ENCODE assay signal across 1 cellular context in the genomic region with DNA sequence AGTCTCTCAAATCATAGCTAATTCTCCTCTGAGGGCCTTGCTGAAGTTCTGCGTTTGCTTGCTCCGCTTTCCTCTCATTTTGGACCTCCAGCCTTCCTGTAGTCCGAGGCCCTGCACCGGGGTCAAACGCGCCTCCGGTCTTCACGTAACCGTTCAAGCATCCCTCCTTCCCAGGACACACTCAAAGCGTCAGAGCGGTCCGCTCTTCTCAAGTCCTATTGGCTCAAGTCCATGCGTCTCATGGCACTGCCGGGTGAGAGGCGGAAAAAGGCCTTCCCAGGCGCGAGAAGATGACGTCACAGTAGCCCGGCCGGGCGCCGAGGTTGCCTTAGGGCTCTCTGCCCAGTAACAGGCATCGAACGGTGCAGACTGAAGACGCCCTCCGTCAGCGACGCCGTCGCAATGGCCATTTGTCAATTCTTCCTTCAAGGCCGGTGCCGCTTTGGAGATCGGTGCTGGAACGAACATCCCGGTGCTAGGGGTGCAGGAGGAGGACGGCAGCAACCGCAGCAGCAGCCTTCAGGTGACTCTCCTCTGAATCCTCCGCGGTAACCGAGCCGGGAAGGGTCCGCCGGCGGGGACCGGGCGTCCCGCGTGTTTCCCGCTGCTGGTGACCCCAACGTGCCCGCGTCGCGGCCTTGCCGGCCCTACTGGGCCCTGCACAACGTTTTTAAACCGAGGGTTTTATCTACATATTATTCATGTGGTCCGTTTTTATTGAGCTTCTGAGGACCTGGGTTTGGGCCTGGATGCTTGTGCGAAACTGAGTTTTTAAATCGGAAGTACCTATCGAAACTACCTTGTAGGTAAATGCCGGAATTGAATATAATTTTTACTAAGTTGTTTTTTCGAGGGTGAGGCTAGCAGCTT.
TF ChIP-seq lines count a peak whose summit lies in the region.

Gene NUP42 (plus strand): TSS at position 365 of the 870 bp plus-strand sequence. CDS start 38 bp downstream, at position 403.

TF ChIP-seq in WTC11, 78 proteins besides CTCF, POLR2A, EP300 and RAD21 (continued from another document):
- TF ChIP-seq, protein P1, sequence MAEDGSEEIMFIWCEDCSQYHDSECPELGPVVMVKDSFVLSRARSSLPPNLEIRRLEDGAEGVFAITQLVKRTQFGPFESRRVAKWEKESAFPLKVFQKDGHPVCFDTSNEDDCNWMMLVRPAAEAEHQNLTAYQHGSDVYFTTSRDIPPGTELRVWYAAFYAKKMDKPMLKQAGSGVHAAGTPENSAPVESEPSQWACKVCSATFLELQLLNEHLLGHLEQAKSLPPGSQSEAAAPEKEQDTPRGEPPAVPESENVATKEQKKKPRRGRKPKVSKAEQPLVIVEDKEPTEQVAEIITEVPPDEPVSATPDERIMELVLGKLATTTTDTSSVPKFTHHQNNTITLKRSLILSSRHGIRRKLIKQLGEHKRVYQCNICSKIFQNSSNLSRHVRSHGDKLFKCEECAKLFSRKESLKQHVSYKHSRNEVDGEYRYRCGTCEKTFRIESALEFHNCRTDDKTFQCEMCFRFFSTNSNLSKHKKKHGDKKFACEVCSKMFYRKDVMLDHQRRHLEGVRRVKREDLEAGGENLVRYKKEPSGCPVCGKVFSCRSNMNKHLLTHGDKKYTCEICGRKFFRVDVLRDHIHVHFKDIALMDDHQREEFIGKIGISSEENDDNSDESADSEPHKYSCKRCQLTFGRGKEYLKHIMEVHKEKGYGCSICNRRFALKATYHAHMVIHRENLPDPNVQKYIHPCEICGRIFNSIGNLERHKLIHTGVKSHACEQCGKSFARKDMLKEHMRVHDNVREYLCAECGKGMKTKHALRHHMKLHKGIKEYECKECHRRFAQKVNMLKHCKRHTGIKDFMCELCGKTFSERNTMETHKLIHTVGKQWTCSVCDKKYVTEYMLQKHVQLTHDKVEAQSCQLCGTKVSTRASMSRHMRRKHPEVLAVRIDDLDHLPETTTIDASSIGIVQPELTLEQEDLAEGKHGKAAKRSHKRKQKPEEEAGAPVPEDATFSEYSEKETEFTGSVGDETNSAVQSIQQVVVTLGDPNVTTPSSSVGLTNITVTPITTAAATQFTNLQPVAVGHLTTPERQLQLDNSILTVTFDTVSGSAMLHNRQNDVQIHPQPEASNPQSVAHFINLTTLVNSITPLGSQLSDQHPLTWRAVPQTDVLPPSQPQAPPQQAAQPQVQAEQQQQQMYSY (CRISPR knock-in tag; IDR thresholded peaks at IDR 0.05) = no peak
- TF ChIP-seq SMAD3 (CRISPR knock-in tag; IDR thresholded peaks at IDR 0.05; ENCODE audit: borderline replicate concordance) = peak; percentile 73; the same call in 1 of the 2 replicates
- no peak for TF ChIP-seq ZNF317 (CRISPR knock-in tag; IDR thresholded peaks at IDR 0.05; ENCODE audit: borderline replicate concordance, low read depth)
- 0 out of 2 replicates have a peak, but pooled peaks have one; percentile 44 for TF ChIP-seq KAT7 (CRISPR knock-in tag; IDR thresholded peaks at IDR 0.05; ENCODE audit: borderline replicate concordance)
- no peak for TF ChIP-seq NR1H2 (CRISPR knock-in tag; IDR thresholded peaks at IDR 0.05)
- TF ChIP-seq, protein P2, sequence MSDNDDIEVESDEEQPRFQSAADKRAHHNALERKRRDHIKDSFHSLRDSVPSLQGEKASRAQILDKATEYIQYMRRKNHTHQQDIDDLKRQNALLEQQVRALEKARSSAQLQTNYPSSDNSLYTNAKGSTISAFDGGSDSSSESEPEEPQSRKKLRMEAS (CRISPR knock-in tag; IDR thresholded peaks at IDR 0.05) = peak; percentile 91
- TF ChIP-seq ZNF423 (CRISPR knock-in tag; IDR thresholded peaks at IDR 0.05) = no peak
- TF ChIP-seq TEAD1 (CRISPR knock-in tag; IDR thresholded peaks at IDR 0.05) = peak; percentile 79
- peak; percentile 79; the same call in 1 of the 2 replicates for TF ChIP-seq NFE2L1 (CRISPR knock-in tag; IDR thresholded peaks at IDR 0.05)
- TF ChIP-seq FOXP1 (CRISPR knock-in tag; IDR thresholded peaks at IDR 0.05; ENCODE audit: borderline replicate concordance) = peak; percentile 74; the same call in 1 of the 2 replicates
- peak; percentile 99 for TF ChIP-seq CREM (CRISPR knock-in tag; IDR thresholded peaks at IDR 0.05)
- TF ChIP-seq, protein P3, sequence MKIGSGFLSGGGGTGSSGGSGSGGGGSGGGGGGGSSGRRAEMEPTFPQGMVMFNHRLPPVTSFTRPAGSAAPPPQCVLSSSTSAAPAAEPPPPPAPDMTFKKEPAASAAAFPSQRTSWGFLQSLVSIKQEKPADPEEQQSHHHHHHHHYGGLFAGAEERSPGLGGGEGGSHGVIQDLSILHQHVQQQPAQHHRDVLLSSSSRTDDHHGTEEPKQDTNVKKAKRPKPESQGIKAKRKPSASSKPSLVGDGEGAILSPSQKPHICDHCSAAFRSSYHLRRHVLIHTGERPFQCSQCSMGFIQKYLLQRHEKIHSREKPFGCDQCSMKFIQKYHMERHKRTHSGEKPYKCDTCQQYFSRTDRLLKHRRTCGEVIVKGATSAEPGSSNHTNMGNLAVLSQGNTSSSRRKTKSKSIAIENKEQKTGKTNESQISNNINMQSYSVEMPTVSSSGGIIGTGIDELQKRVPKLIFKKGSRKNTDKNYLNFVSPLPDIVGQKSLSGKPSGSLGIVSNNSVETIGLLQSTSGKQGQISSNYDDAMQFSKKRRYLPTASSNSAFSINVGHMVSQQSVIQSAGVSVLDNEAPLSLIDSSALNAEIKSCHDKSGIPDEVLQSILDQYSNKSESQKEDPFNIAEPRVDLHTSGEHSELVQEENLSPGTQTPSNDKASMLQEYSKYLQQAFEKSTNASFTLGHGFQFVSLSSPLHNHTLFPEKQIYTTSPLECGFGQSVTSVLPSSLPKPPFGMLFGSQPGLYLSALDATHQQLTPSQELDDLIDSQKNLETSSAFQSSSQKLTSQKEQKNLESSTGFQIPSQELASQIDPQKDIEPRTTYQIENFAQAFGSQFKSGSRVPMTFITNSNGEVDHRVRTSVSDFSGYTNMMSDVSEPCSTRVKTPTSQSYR (CRISPR knock-in tag; IDR thresholded peaks at IDR 0.05) = 0 out of 2 replicates have a peak, but pooled peaks have one; percentile 60
- TF ChIP-seq, protein P4, sequence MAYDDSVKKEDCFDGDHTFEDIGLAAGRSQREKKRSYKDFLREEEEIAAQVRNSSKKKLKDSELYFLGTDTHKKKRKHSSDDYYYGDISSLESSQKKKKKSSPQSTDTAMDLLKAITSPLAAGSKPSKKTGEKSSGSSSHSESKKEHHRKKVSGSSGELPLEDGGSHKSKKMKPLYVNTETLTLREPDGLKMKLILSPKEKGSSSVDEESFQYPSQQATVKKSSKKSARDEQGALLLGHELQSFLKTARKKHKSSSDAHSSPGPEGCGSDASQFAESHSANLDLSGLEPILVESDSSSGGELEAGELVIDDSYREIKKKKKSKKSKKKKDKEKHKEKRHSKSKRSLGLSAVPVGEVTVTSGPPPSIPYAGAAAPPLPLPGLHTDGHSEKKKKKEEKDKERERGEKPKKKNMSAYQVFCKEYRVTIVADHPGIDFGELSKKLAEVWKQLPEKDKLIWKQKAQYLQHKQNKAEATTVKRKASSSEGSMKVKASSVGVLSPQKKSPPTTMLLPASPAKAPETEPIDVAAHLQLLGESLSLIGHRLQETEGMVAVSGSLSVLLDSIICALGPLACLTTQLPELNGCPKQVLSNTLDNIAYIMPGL (CRISPR knock-in tag; IDR thresholded peaks at IDR 0.05) = peak; percentile 74; the same call in 1 of the 2 replicates
- TF ChIP-seq, protein P5, sequence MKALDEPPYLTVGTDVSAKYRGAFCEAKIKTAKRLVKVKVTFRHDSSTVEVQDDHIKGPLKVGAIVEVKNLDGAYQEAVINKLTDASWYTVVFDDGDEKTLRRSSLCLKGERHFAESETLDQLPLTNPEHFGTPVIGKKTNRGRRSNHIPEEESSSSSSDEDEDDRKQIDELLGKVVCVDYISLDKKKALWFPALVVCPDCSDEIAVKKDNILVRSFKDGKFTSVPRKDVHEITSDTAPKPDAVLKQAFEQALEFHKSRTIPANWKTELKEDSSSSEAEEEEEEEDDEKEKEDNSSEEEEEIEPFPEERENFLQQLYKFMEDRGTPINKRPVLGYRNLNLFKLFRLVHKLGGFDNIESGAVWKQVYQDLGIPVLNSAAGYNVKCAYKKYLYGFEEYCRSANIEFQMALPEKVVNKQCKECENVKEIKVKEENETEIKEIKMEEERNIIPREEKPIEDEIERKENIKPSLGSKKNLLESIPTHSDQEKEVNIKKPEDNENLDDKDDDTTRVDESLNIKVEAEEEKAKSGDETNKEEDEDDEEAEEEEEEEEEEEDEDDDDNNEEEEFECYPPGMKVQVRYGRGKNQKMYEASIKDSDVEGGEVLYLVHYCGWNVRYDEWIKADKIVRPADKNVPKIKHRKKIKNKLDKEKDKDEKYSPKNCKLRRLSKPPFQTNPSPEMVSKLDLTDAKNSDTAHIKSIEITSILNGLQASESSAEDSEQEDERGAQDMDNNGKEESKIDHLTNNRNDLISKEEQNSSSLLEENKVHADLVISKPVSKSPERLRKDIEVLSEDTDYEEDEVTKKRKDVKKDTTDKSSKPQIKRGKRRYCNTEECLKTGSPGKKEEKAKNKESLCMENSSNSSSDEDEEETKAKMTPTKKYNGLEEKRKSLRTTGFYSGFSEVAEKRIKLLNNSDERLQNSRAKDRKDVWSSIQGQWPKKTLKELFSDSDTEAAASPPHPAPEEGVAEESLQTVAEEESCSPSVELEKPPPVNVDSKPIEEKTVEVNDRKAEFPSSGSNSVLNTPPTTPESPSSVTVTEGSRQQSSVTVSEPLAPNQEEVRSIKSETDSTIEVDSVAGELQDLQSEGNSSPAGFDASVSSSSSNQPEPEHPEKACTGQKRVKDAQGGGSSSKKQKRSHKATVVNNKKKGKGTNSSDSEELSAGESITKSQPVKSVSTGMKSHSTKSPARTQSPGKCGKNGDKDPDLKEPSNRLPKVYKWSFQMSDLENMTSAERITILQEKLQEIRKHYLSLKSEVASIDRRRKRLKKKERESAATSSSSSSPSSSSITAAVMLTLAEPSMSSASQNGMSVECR (CRISPR knock-in tag; IDR thresholded peaks at IDR 0.05; ENCODE audit: borderline replicate concordance) = peak; percentile 88
- no peak for TF ChIP-seq CDX4 (CRISPR knock-in tag; IDR thresholded peaks at IDR 0.05; ENCODE audit: borderline replicate concordance)
- TF ChIP-seq FOXK1 (CRISPR knock-in tag; IDR thresholded peaks at IDR 0.05) = peak; percentile 90; the same call in 1 of the 2 replicates
- TF ChIP-seq, protein P6, sequence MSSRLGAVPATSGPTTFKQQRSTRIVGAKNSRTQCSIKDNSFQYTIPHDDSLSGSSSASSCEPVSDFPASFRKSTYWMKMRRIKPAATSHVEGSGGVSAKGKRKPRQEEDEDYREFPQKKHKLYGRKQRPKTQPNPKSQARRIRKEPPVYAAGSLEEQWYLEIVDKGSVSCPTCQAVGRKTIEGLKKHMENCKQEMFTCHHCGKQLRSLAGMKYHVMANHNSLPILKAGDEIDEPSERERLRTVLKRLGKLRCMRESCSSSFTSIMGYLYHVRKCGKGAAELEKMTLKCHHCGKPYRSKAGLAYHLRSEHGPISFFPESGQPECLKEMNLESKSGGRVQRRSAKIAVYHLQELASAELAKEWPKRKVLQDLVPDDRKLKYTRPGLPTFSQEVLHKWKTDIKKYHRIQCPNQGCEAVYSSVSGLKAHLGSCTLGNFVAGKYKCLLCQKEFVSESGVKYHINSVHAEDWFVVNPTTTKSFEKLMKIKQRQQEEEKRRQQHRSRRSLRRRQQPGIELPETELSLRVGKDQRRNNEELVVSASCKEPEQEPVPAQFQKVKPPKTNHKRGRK (CRISPR knock-in tag; IDR thresholded peaks at IDR 0.05; ENCODE audit: borderline replicate concordance) = 0 out of 2 replicates have a peak, but pooled peaks have one; percentile 57
- no peak for TF ChIP-seq IRF2 (CRISPR knock-in tag; IDR thresholded peaks at IDR 0.05; ENCODE audit: borderline replicate concordance, low read depth)
- no peak for TF ChIP-seq AFF4 (CRISPR knock-in tag; IDR thresholded peaks at IDR 0.05; ENCODE audit: borderline replicate concordance)
- no peak for TF ChIP-seq ZBTB21 (CRISPR knock-in tag; IDR thresholded peaks at IDR 0.05; ENCODE audit: borderline replicate concordance)
- peak; percentile 85; the same call in 1 of the 2 replicates for TF ChIP-seq ZNF232 (CRISPR knock-in tag; IDR thresholded peaks at IDR 0.05)
